In genomic region chr1:18820791-18821641, GRCh38 we compare ENCODE assay signal across 8 cellular contexts. TPM values are rescaled to one million over a fixed set of nuclear protein-coding genes. Genes with fewer than 3 reads are reported as not detected.
DNase-seq lines count a peak whose midpoint lies in the region; ATAC-seq and TF ChIP-seq lines count a peak whose summit lies in the region.

No MANE protein-coding gene starts in this region.

- ATAC-seq in GM19452 (IDR thresholded peaks at IDR 0.05; ENCODE audit: unreplicated experiment) (no peak), HG03039 (IDR thresholded peaks at IDR 0.05; ENCODE audit: unreplicated experiment) (no peak)

- peaks cover 23 to 29% of the 10 kb centered on the region in 2 donors for H3K4me1 Mint-ChIP-seq in immature natural killer cell

- peak; percentile 96 for TF ChIP-seq CTCF in GM12874 (IDR thresholded peaks at IDR 0.05; ENCODE audit: insufficient read depth, low read depth, low read length)

- peaks cover 0 to 6% (median 2%) of the 10 kb centered on the region in 6 donors for H3K9me3 Mint-ChIP-seq in immature natural killer cell

- peaks cover 24 to 39% (median 34%) of the 10 kb centered on the region in 3 donors for H3K27me3 Mint-ChIP-seq in immature natural killer cell (ENCODE audit: low read depth in 3 of 3)

- H3K27ac Mint-ChIP-seq in immature natural killer cell: peak overlapping the region in 1 of 6 donors; percentile 47

- H3K4me3 Mint-ChIP-seq in immature natural killer cell: no peak overlapping the region

- DNase-seq in NCI-H1930 (lab: John Stamatoyannopoulos, UW): peak; percentile 50 to 53
- peak; percentile 60 for DNase-seq in UCSD-AML1 (lab: John Stamatoyannopoulos, UW; ENCODE audit: unreplicated experiment)
- DNase-seq in brain pericyte (ENCODE audit: low read depth, low spot score): peak; percentile 11
- DNase-seq in immature natural killer cell: peak; percentile 49 to 55 (median 54)
- peak; percentile 8 to 44 for DNase-seq in stimulated activated CD4-positive, alpha-beta T cell treated with anti-CD3 and anti-CD28 coated beads, Interleukin-15, amount 100 ng/mL, for 1 hour (ENCODE audit: low read depth in 1 of 2, low spot score in 1 of 2)

- no peaks in the 10 kb centered on the region for H3K36me3 Mint-ChIP-seq in immature natural killer cell

RNA-seq across cellular contexts. Expression of gene TAS1R2, which starts 38.4 kb away (rescaled TPM):
- not detected for polyA plus RNA-seq in immature natural killer cell
